ENCODE assay signal across 8 cellular contexts in genomic region chr11:62591448-62592215, GRCh38. TPM values are rescaled to one million over a fixed set of nuclear protein-coding genes. Genes with fewer than 3 reads are reported as not detected.
DNase-seq lines count a peak whose midpoint lies in the region; ATAC-seq and TF ChIP-seq lines count a peak whose summit lies in the region.

Gene TUT1, minus strand, starts transcription at chr11:62591523. Its CDS starts 38 bp downstream, at chr11:62591485.

- H3K36me3 ChIP-seq in RWPE2 (ENCODE audit: low read depth): peaks cover 69% of the 10 kb centered on the region

- H3K9me3 Mint-ChIP-seq in activated T-helper 2 cell treated with anti-CD3 and anti-CD28 coated beads, Interferon-gamma antibody, Interleukin-2, Interleukin-4, amounts not matched to agents 10 μg/mL and 5 μg/mL and 100 μg/mL, durations not matched to agents 14 hours and 24 hours and 36 hours: no peaks in the 10 kb centered on the region
- H3K9me3 Mint-ChIP-seq in natural killer cell: no peaks in the 10 kb centered on the region

- H3K27ac Mint-ChIP-seq in activated T-helper 2 cell treated with anti-CD3 and anti-CD28 coated beads, Interferon-gamma antibody, Interleukin-2, Interleukin-4, amounts not matched to agents 10 μg/mL and 5 μg/mL and 100 μg/mL, durations not matched to agents 14 hours and 24 hours and 36 hours: peak within 1 kb of the TSS; percentile 93
- H3K27ac Mint-ChIP-seq in natural killer cell: peak within 1 kb of the TSS; percentile 94 to 97

- ATAC-seq in RWPE2 (ENCODE audit: low read depth) (peak; percentile 94), natural killer cell (peak; percentile 84 to 95 (median 87))

- peaks cover 67% of the 10 kb centered on the region for H3K36me3 Mint-ChIP-seq in activated T-helper 2 cell treated with anti-CD3 and anti-CD28 coated beads, Interferon-gamma antibody, Interleukin-2, Interleukin-4, amounts not matched to agents 10 μg/mL and 5 μg/mL and 100 μg/mL, durations not matched to agents 14 hours and 24 hours and 36 hours (ENCODE audit: low read depth)
- peaks cover 7% of the 10 kb centered on the region for H3K36me3 Mint-ChIP-seq in natural killer cell

- H3K4me3 Mint-ChIP-seq in activated T-helper 2 cell treated with anti-CD3 and anti-CD28 coated beads, Interferon-gamma antibody, Interleukin-2, Interleukin-4, amounts not matched to agents 10 μg/mL and 5 μg/mL and 100 μg/mL, durations not matched to agents 14 hours and 24 hours and 36 hours (ENCODE audit: low read depth): peak within 1 kb of the TSS; percentile 94
- peak within 1 kb of the TSS; percentile 98 for H3K4me3 Mint-ChIP-seq in natural killer cell

- H3K27ac ChIP-seq in RWPE2 (ENCODE audit: poor library complexity, severe bottlenecking): peak within 1 kb of the TSS; percentile 63

- H3K4me1 Mint-ChIP-seq in activated T-helper 2 cell treated with anti-CD3 and anti-CD28 coated beads, Interferon-gamma antibody, Interleukin-2, Interleukin-4, amounts not matched to agents 10 μg/mL and 5 μg/mL and 100 μg/mL, durations not matched to agents 14 hours and 24 hours and 36 hours (ENCODE audit: low read depth): peaks cover 28% of the 10 kb centered on the region
- H3K4me1 Mint-ChIP-seq in natural killer cell: peaks cover 32 to 40% of the 10 kb centered on the region in 2 donors

- no peaks in the 10 kb centered on the region for H3K27me3 Mint-ChIP-seq in activated T-helper 2 cell treated with anti-CD3 and anti-CD28 coated beads, Interferon-gamma antibody, Interleukin-2, Interleukin-4, amounts not matched to agents 10 μg/mL and 5 μg/mL and 100 μg/mL, durations not matched to agents 14 hours and 24 hours and 36 hours (ENCODE audit: low read depth)
- no peaks in the 10 kb centered on the region for H3K27me3 Mint-ChIP-seq in natural killer cell (ENCODE audit: low read depth in 2 of 2)

- peaks cover 4% of the 10 kb centered on the region for H3K4me1 ChIP-seq in RWPE2 (ENCODE audit: insufficient read depth, poor library complexity, severe bottlenecking)

- intact Hi-C loops in activated T-helper 2 cell treated with anti-CD3 and anti-CD28 coated beads, Interferon-gamma antibody, Interleukin-2, Interleukin-4, amounts not matched to agents 10 μg/mL and 5 μg/mL and 100 μg/mL, durations not matched to agents 14 hours and 24 hours and 36 hours (cut with micrococcal nuclease): loop anchor here (1.0 to 5.0 kb wide), 10 partner anchors 8 to 266 kb away; partner anchors contain the start of genes C11orf98, CSKMT, GANAB and TAF6L
- intact Hi-C loops in natural killer cell (cut with micrococcal nuclease): loop anchor here (1.0 to 5.0 kb wide), 9 partner anchors 8 to 291 kb away; partner anchors contain the start of genes BSCL2, C11orf98, CSKMT and GNG3

- peak; percentile 99 for DNase-seq in EH (ENCODE audit: low read depth)
- peak; percentile 99 for DNase-seq in H4 (ENCODE audit: low spot score)
- DNase-seq in LoVo (ENCODE audit: low spot score): peak; percentile 99
- peak; percentile 95 for DNase-seq in RWPE2 (ENCODE audit: low spot score)
- DNase-seq in activated T-helper 2 cell treated with anti-CD3 and anti-CD28 coated beads, Interferon-gamma antibody, Interleukin-2, Interleukin-4, amounts not matched to agents 10 μg/mL and 5 μg/mL and 100 μg/mL, durations not matched to agents 14 hours and 24 hours and 36 hours (ENCODE audit: low spot score): peak; percentile 97
- DNase-seq in fibroblast of peridontal ligament (ENCODE audit: extremely low read depth): peak; percentile 99
- DNase-seq in natural killer cell: peak; percentile 91
- DNase-seq in stimulated activated naive CD4-positive, alpha-beta T cell treated with Interleukin-2 at 50 U/mL for 16 hours (lab: John Stamatoyannopoulos, UW): peak; percentile 96

- TF ChIP-seq CTCF in RWPE2 (IDR thresholded peaks at IDR 0.05; ENCODE audit: poor library complexity, severe bottlenecking) (peak; percentile 18), natural killer cell (IDR thresholded peaks at IDR 0.05) (no peak)

- peak within 1 kb of the TSS; percentile 58 for H3K4me3 ChIP-seq in RWPE2 (ENCODE audit: severe bottlenecking)

- H3K9me3 ChIP-seq in RWPE2 (ENCODE audit: severe bottlenecking): no peaks in the 10 kb centered on the region

- no peaks in the 10 kb centered on the region for H3K27me3 ChIP-seq in RWPE2 (ENCODE audit: insufficient read depth, poor library complexity, severe bottlenecking)

RNA-seq across cellular contexts. Expression of gene TUT1, which starts in this region (rescaled TPM):
- 2.3 and 5.4 TPM in 2 replicates for total RNA-seq in H4 (2014; rRNA removed; shearing (Covaris generic))
- total RNA-seq in activated T-helper 2 cell treated with anti-CD3 and anti-CD28 coated beads, Interferon-gamma antibody, Interleukin-2, Interleukin-4, amounts not matched to agents 10 μg/mL and 5 μg/mL and 100 μg/mL, durations not matched to agents 14 hours and 24 hours and 36 hours: 29.9 and 41.7 TPM in 2 replicates
- total RNA-seq in natural killer cell: 10 to 100 TPM; 20.0 to 28.9 (median 26.2) TPM

Comparison
In these comparisons a context has a peak if more than half of its experiments do, and no peak if none do; other contexts are left out.
1. Peak in every context shown above with its lines: DNase-seq, ATAC-seq, H3K4me3 ChIP-seq and H3K27ac ChIP-seq.